ENCODE assay signal across 26 cellular contexts in the genomic region with DNA sequence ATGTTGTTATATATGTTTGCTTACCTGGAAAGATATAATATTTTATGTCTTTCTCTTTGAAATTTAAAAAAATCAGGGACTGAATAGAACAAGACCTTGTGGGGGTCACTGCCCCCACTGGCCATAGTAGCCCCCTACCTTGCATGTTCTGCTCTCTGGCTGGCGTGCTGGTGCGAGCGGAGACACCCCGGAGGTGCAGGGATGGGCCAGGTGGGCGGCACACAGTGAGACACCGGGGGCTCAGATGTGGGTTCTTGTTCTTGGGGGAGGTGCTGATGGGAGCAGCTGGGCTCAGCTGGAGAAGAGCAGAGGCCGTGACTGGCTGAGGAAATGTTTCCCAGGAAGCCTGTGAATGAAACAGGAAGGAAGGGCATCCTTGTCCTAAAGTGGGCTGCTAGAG. TPM values are rescaled to one million over a fixed set of nuclear protein-coding genes. Genes with fewer than 3 reads are reported as not detected.
DNase-seq lines count a peak whose midpoint lies in the region; ATAC-seq, FAIRE-seq and TF ChIP-seq lines count a peak whose summit lies in the region.
"Had no signal": no experiment of that assay in that cellular context is flagged by ENCODE, and none has a peak within 500 bp of the region (broad histone marks: within the 10 kb centered on the region; RNA-seq: fewer than 3 reads in every experiment).

No MANE protein-coding gene starts in this region.

- H3K9me2 ChIP-seq in Loucy (replicated peaks; ENCODE audit: low read depth, low read length) (no peaks in the 10 kb centered on the region), MM.1S (replicated peaks; ENCODE audit: insufficient read depth, low read length) (no peaks in the 10 kb centered on the region)

- CTCF ChIA-PET in naive thymus-derived CD4-positive, alpha-beta T cell (lab: Charles Lee), result no interaction called here

- peaks cover 15% of the 10 kb centered on the region for H3K27me3 Mint-ChIP-seq in endothelial cell (ENCODE audit: unreplicated experiment)
- H3K27me3 Mint-ChIP-seq in naive thymus-derived CD4-positive, alpha-beta T cell, result peaks cover 2 to 27% (median 21%) of the 10 kb centered on the region in 5 donors

- no peak overlapping the region for H3K9ac ChIP-seq in Loucy (ENCODE audit: low read depth, low read length, poor library complexity, severe bottlenecking)
- no peak overlapping the region for H3K9ac ChIP-seq in MM.1S (ENCODE audit: low read length)

- H3K4me3 Mint-ChIP-seq in endothelial cell (ENCODE audit: unreplicated experiment), result peak overlapping the region; percentile 25
- H3K4me3 Mint-ChIP-seq in naive thymus-derived CD4-positive, alpha-beta T cell, result no peak overlapping the region
- H3K4me3 Mint-ChIP-seq: CD8-positive, alpha-beta T cell; GM23338; HFFc6 had no signal

- intact Hi-C loops in naive thymus-derived CD4-positive, alpha-beta T cell (cut with micrococcal nuclease), result no loop called here

- FAIRE-seq in GM19239 (lab: Jason Lieb, UNC), result no peak
- FAIRE-seq: A549, GM12878, HTR-8/SVneo had no signal

- no peak overlapping the region for H3K27ac Mint-ChIP-seq in endothelial cell (ENCODE audit: unreplicated experiment)
- H3K27ac Mint-ChIP-seq in naive thymus-derived CD4-positive, alpha-beta T cell, result no peak overlapping the region
- H3K27ac Mint-ChIP-seq: CD8-positive, alpha-beta T cell; GM23338; HFFc6 had no signal

- H3K4me1 Mint-ChIP-seq in endothelial cell (ENCODE audit: unreplicated experiment), result peaks cover 9% of the 10 kb centered on the region
- no peaks in the 10 kb centered on the region for H3K4me1 Mint-ChIP-seq in naive thymus-derived CD4-positive, alpha-beta T cell
- H3K4me1 Mint-ChIP-seq: GM23338 had no signal

- H3K27me3 ChIP-seq in Loucy (ENCODE audit: insufficient read depth, low read length, poor library complexity, severe bottlenecking) (no peaks in the 10 kb centered on the region), MM.1S (replicated peaks; ENCODE audit: insufficient read depth, low read length) (no peaks in the 10 kb centered on the region)
- H3K27me3 ChIP-seq in naive thymus-derived CD4-positive, alpha-beta T cell (ENCODE audit: control insufficient read depth in 2 of 2, insufficient read depth in 2 of 2, low read length in 2 of 2), result no peaks in the 10 kb centered on the region

- H3K36me3 ChIP-seq in Loucy (ENCODE audit: insufficient read depth, low read length) (no peaks in the 10 kb centered on the region; the same call in 1 of the 2 replicates), MM.1S (replicated peaks; ENCODE audit: insufficient read depth, low read length) (no peaks in the 10 kb centered on the region)
- no peaks in the 10 kb centered on the region for H3K36me3 ChIP-seq in naive thymus-derived CD4-positive, alpha-beta T cell (ENCODE audit: control insufficient read depth in 2 of 3, insufficient read depth in 3 of 3, low read length in 3 of 3)

- H3K9me3 Mint-ChIP-seq in endothelial cell (ENCODE audit: unreplicated experiment), result peaks cover 33% of the 10 kb centered on the region
- H3K9me3 Mint-ChIP-seq in naive thymus-derived CD4-positive, alpha-beta T cell, result peaks cover 0 to 25% (median 12%) of the 10 kb centered on the region in 11 donors

- peaks cover 11% of the 10 kb centered on the region for H3K36me3 Mint-ChIP-seq in endothelial cell (ENCODE audit: low read depth, unreplicated experiment)
- peaks cover 0 to 3% (median 0%) of the 10 kb centered on the region in 5 donors for H3K36me3 Mint-ChIP-seq in naive thymus-derived CD4-positive, alpha-beta T cell
- H3K36me3 Mint-ChIP-seq: CD8-positive, alpha-beta T cell had no signal

- H3K4me1 ChIP-seq in Loucy (ENCODE audit: insufficient read depth, low read length, poor library complexity, severe bottlenecking) (peaks cover 15% of the 10 kb centered on the region), MM.1S (ENCODE audit: low read length) (no peaks in the 10 kb centered on the region)
- H3K4me1 ChIP-seq in naive thymus-derived CD4-positive, alpha-beta T cell (ENCODE audit: control insufficient read depth in 2 of 2, insufficient read depth in 2 of 2, low read length in 2 of 2), result no peaks in the 10 kb centered on the region
- H3K4me1 ChIP-seq: A549 had no signal

- H3K27ac ChIP-seq in MM.1S (ENCODE audit: low read length), result no peak overlapping the region
- H3K27ac ChIP-seq in naive thymus-derived CD4-positive, alpha-beta T cell (ENCODE audit: low read depth, low read length), result no peak overlapping the region
- H3K27ac ChIP-seq: 22Rv1, A549 had no signal

- no peaks in the 10 kb centered on the region for H3K79me2 ChIP-seq in Loucy (ENCODE audit: insufficient read depth, low read length)
- H3K79me2 ChIP-seq in MM.1S (ENCODE audit: low read length), result no peaks in the 10 kb centered on the region

- peaks cover 12% of the 10 kb centered on the region for H3K9me3 ChIP-seq in Loucy (ENCODE audit: insufficient read depth, low read depth, low read length)
- H3K9me3 ChIP-seq in MM.1S (replicated peaks; ENCODE audit: insufficient read depth, low read length), result no peaks in the 10 kb centered on the region
- peaks cover 0 to 9% (median 0%) of the 10 kb centered on the region in 3 experiments for H3K9me3 ChIP-seq in naive thymus-derived CD4-positive, alpha-beta T cell (ENCODE audit: control insufficient read depth in 2 of 3, low read length in 3 of 3)
- H3K9me3 ChIP-seq: A549 had no signal

- no peak overlapping the region for H2AFZ ChIP-seq in Loucy (ENCODE audit: low read length)
- H2AFZ ChIP-seq in MM.1S (ENCODE audit: low read length), result no peak overlapping the region
- H2AFZ ChIP-seq: GM23338 had no signal

- TF ChIP-seq CTCF in Loucy (conservative IDR thresholded peaks at IDR 0.05; ENCODE audit: low read length) (no peak), endothelial cell (IDR thresholded peaks at IDR 0.05; ENCODE audit: unreplicated experiment) (no peak), MM.1S (IDR thresholded peaks at IDR 0.05; ENCODE audit: low read length) (no peak)

- H3F3A ChIP-seq in Loucy (ENCODE audit: low read depth) (no peaks in the 10 kb centered on the region), MM.1S (ENCODE audit: insufficient read depth, low read length) (no peaks in the 10 kb centered on the region)

- no peaks in the 10 kb centered on the region for H4K20me1 ChIP-seq in Loucy (ENCODE audit: insufficient read depth, low read length, poor library complexity, severe bottlenecking)
- no peaks in the 10 kb centered on the region for H4K20me1 ChIP-seq in MM.1S (ENCODE audit: insufficient read depth, low read length)

- POLR2A ChIA-PET in naive thymus-derived CD4-positive, alpha-beta T cell (lab: Charles Lee), result no interaction called here

- ATAC-seq in naive thymus-derived CD4-positive, alpha-beta T cell, result no peak
- ATAC-seq: A549; CD8-positive, alpha-beta T cell; GM12878; GM23338; HCT116 had no signal

- DNase-seq in activated CD8-positive, alpha-beta memory T cell treated with anti-CD3 and anti-CD28 coated beads, Interleukin-2, amount 50 U/mL, for 48 hours, result peak; percentile 29
- DNase-seq in activated CD8-positive, alpha-beta memory T cell treated with anti-CD3 and anti-CD28 coated beads for 24 hours, result no peak
- DNase-seq in endothelial cell (ENCODE audit: low spot score), result no peak
- no peak for DNase-seq in MM.1S
- DNase-seq in naive thymus-derived CD4-positive, alpha-beta T cell, result no peak
- no peak for DNase-seq in GM19239 (ENCODE audit: insufficient read length, low spot score)
- DNase-seq: AML-193; Calu3; CD8-positive, alpha-beta T cell; DMS 273 treated with DMSO at 0.1 percent for 48 hours; DMS53; DND-41; EL; H7; HFFc6; IMR-90; KBM-7 had no signal

- H3K4me3 ChIP-seq in Loucy (ENCODE audit: low read length, poor library complexity, severe bottlenecking), result no peak overlapping the region
- no peak overlapping the region for H3K4me3 ChIP-seq in MM.1S (ENCODE audit: low read length)
- no peak overlapping the region for H3K4me3 ChIP-seq in naive thymus-derived CD4-positive, alpha-beta T cell (ENCODE audit: low read length)
- H3K4me3 ChIP-seq: A549, GM12878, GM23338 had no signal

- H3K4me2 ChIP-seq in Loucy (ENCODE audit: low read depth, low read length, poor library complexity, severe bottlenecking), result peak overlapping the region; percentile 58
- H3K4me2 ChIP-seq in MM.1S (ENCODE audit: low read depth, low read length), result no peak overlapping the region
- H3K4me2 ChIP-seq: A549, GM23338 had no signal

RNA-seq across cellular contexts. Expression of a gene that starts 20.2 kb away (rescaled TPM):
- 0.36 TPM for total RNA-seq in endothelial cell (ENCODE audit: unreplicated experiment)
- total RNA-seq in naive thymus-derived CD4-positive, alpha-beta T cell, result under 1 TPM in 2 of 5 experiments, not detected in 3; 0.22 to 0.61 TPM
- polyA plus RNA-seq in naive thymus-derived CD4-positive, alpha-beta T cell, result not detected
- total RNA-seq: Calu3, G401, GM12878, HFFc6, IMR-90 had no signal
- polyA plus RNA-seq: A549, BJ, GM12878, IMR-90 had no signal
